Comparison of ENCODE assay signal across 21 cellular contexts in the genomic region with DNA sequence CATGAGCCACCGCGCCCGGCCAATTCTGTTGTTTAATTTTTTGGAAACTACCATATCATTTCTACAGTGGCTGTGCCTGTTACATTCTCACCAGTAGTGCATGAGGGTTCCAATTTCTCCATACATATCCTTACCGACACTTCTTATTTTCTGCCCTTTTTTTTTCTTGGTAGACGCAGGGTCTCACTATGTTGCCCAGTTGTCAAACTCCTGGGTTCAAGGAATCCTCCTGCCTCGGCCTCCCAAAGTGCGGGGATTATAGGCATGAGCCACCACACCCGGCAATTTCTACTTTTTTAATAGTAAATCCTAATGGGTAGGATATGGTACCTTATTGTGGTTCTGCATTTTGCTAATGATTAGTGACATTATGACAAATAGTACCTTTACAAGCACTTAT. TPM values are rescaled to one million over a fixed set of nuclear protein-coding genes. Genes with fewer than 3 reads are reported as not detected.
DNase-seq lines count a peak whose midpoint lies in the region; ATAC-seq, FAIRE-seq and TF ChIP-seq lines count a peak whose summit lies in the region.
"Had no signal": no experiment of that assay in that cellular context is flagged by ENCODE, and none has a peak within 500 bp of the region (broad histone marks: within the 10 kb centered on the region; RNA-seq: fewer than 3 reads in every experiment).

No MANE protein-coding gene starts in this region.

- BruUV-seq in K562 (replicated peaks; lab: Mats Ljungman, UMichigan): no TSS peak

- H3K9me1 ChIP-seq in K562 (ENCODE audit: control insufficient read depth, insufficient read depth, low read length): no peaks in the 10 kb centered on the region

- H3K4me3 Mint-ChIP-seq in activated naive CD4-positive, alpha-beta T cell treated with anti-CD3 and anti-CD28 coated beads, Interleukin-2, amount 50 U/mL, for 24 hours: no peak overlapping the region
- H3K4me3 Mint-ChIP-seq: CD4-positive, alpha-beta memory T cell had no signal

- no peak for TF ChIP-seq EP300 in K562 (IDR thresholded peaks at IDR 0.05; ENCODE audit: low read length)

- H3K27ac ChIP-seq in K562 (ENCODE audit: extremely low read depth, low read depth, low read length) (no peak overlapping the region), Peyer's patch (no peak overlapping the region)
- H3K27ac ChIP-seq: 22Rv1, GM23248 had no signal

- peaks cover 5% of the 10 kb centered on the region for H3K36me3 Mint-ChIP-seq in activated naive CD4-positive, alpha-beta T cell treated with anti-CD3 and anti-CD28 coated beads, Interleukin-2, amount 50 U/mL, for 24 hours

- DNase-seq in activated naive CD4-positive, alpha-beta T cell treated with anti-CD3 and anti-CD28 coated beads, Interleukin-2, amount 50 U/mL, for 16 hours: no peak
- DNase-seq in K562 (ENCODE audit: extremely low read depth in 1 of 4, low spot score in 3 of 4) (no peak), posterior vena cava (ENCODE audit: low spot score) (peak; percentile 22), Peyer's patch (no peak)
- DNase-seq: C1 segment of cervical spinal cord, Caco-2, DMS153, DND-41, GM23248, H7, HCEC 1CT had no signal

- no peak for ATAC-seq in K562
- no peak for ATAC-seq in GM18868 (IDR thresholded peaks at IDR 0.05; ENCODE audit: unreplicated experiment)

- H4K20me1 ChIP-seq in K562 (replicated peaks; ENCODE audit: control insufficient read depth, insufficient read depth, low read length): no peaks in the 10 kb centered on the region

- H3K9me3 Mint-ChIP-seq in activated naive CD4-positive, alpha-beta T cell treated with anti-CD3 and anti-CD28 coated beads, Interleukin-2, amount 50 U/mL, for 24 hours: no peaks in the 10 kb centered on the region
- H3K9me3 Mint-ChIP-seq: CD4-positive, alpha-beta memory T cell had no signal

- intact Hi-C loops in K562 (cut with micrococcal nuclease) (no loop called here), posterior vena cava (cut with DNase I) (loop anchor here in 1 of 2 donors (10.0 kb wide), 1 partner anchor 195 kb away; a partner anchor contains a TSS)

- H3K4me3 ChIP-seq in K562 (no peak overlapping the region), Peyer's patch (no peak overlapping the region)
- H3K4me3 ChIP-seq: GM23248 had no signal

- H3K27me3 Mint-ChIP-seq in activated naive CD4-positive, alpha-beta T cell treated with anti-CD3 and anti-CD28 coated beads, Interleukin-2, amount 50 U/mL, for 24 hours: no peaks in the 10 kb centered on the region
- H3K27me3 Mint-ChIP-seq: CD4-positive, alpha-beta memory T cell had no signal

- TF ChIP-seq CTCF in K562 (IDR thresholded peaks at IDR 0.05 in 2 of 3, conservative IDR thresholded peaks at IDR 0.05 in 1 of 3; ENCODE audit: insufficient read depth in 2 of 3, low read depth in 1 of 3, low read length in 3 of 3) (no peak), Peyer's patch (IDR thresholded peaks at IDR 0.05) (no peak)

- WGBS in K562 (ENCODE audit: insufficient coverage, low coverage, missing lambda C conversion rate): 98% methylated on average over 5 of the region's 8 CpGs

- POLR2A ChIA-PET in K562 (lab: Yijun Ruan, JAX): no interaction called here

- H3K79me2 ChIP-seq in K562 (ENCODE audit: control insufficient read depth, insufficient read depth, low read length): no peaks in the 10 kb centered on the region

- in situ Hi-C loops in K562 (cut with MboI): no loop called here

- H3K4me2 ChIP-seq in K562 (ENCODE audit: insufficient read depth, low read length): no peak overlapping the region

- H3K27me3 ChIP-seq in K562 (ENCODE audit: control insufficient read depth in 2 of 2, insufficient read depth in 2 of 2, low read length in 2 of 2): no peaks in the 10 kb centered on the region
- no peaks in the 10 kb centered on the region for H3K27me3 ChIP-seq in Peyer's patch

- H3K36me3 ChIP-seq in K562 (ENCODE audit: control insufficient read depth, insufficient read depth, low read length) (peaks cover 26% of the 10 kb centered on the region; the same call in 2 of the 3 replicates), Peyer's patch (peaks cover 0 to 44% (median 0%) of the 10 kb centered on the region in 3 donors)

- H3K27ac Mint-ChIP-seq in activated naive CD4-positive, alpha-beta T cell treated with anti-CD3 and anti-CD28 coated beads, Interleukin-2, amount 50 U/mL, for 24 hours: peak overlapping the region; percentile 30

- TF ChIP-seq POLR2A in K562 (conservative IDR thresholded peaks at IDR 0.05) (no peak), Peyer's patch (IDR thresholded peaks at IDR 0.05) (no peak)

- no peak overlapping the region for H2AFZ ChIP-seq in K562 (ENCODE audit: low read depth, low read length)
- H2AFZ ChIP-seq: GM23248 had no signal

- CTCF ChIA-PET in K562 (lab: Yijun Ruan, JAX; ENCODE audit: low intra/inter-chr PET ratio): no interaction called here

- no peak for TF ChIP-seq RAD21 in K562 (CRISPR knock-in tag; conservative IDR thresholded peaks at IDR 0.05 in 1 of 2, IDR thresholded peaks at IDR 0.05 in 1 of 2)

- peaks cover 3% of the 10 kb centered on the region for H3K4me1 Mint-ChIP-seq in activated naive CD4-positive, alpha-beta T cell treated with anti-CD3 and anti-CD28 coated beads, Interleukin-2, amount 50 U/mL, for 24 hours

- H3K4me1 ChIP-seq in K562 (replicated peaks in 1 of 2; ENCODE audit: control insufficient read depth in 2 of 2, insufficient read depth in 2 of 2, low read length in 2 of 2): no peaks in the 10 kb centered on the region; a peak in 1 of 5 replicates
- H3K4me1 ChIP-seq in Peyer's patch: no peaks in the 10 kb centered on the region
- H3K4me1 ChIP-seq: Caco-2 had no signal

- FAIRE-seq in K562 (lab: Jason Lieb, UNC): no peak
- FAIRE-seq: A204.1, G401.6, GM12892, GM19239, H1 had no signal

- H3K9ac ChIP-seq in K562 (ENCODE audit: insufficient read depth in 1 of 2, low read depth in 2 of 2, low read length in 2 of 2): no peak overlapping the region
- H3K9ac ChIP-seq: GM23248 had no signal

- no peaks in the 10 kb centered on the region for H3K9me3 ChIP-seq in K562 (replicated peaks; ENCODE audit: control insufficient read depth, insufficient read depth, low read depth, low read length)
- H3K9me3 ChIP-seq in Peyer's patch: no peaks in the 10 kb centered on the region
- H3K9me3 ChIP-seq: Caco-2 had no signal

RNA-seq across cellular contexts. Expression of a gene that starts 9.6 kb away (rescaled TPM):
- 5.9 TPM in 1 of 2 replicates, not detected in the other for total RNA-seq in K562 (2011; cell fraction: chromatin; rRNA removed; ENCODE audit: low replicate concordance)
- total RNA-seq in K562 (2011; cell fraction: nucleolus; rRNA removed): 5.9 and 8.8 TPM in 2 replicates
- 0.51 TPM in 1 of 2 replicates, not detected in the other for total RNA-seq in K562 (2011; cell fraction: nucleoplasm; rRNA removed)
- total RNA-seq in K562 (2014; rRNA removed): 0.68 and 1.4 TPM in 2 replicates
- not detected in 2 replicates for total RNA-seq in K562 (2014; rRNA removed; fragmentation: Illumina TruSeq; extraction: Trizol)
- total RNA-seq in K562 (2015; rRNA removed; fragmentation: Illumina TruSeq; extraction: Trizol): 0.26 TPM in 1 of 2 replicates, not detected in the other
- total RNA-seq in K562 (2021): 0.18 and 0.44 TPM in 2 replicates
- 0.13 and 0.41 TPM in 2 replicates for polyA plus RNA-seq in K562 (2011; rRNA removed)
- 3.1 TPM in 1 of 2 replicates, not detected in the other for polyA plus RNA-seq in K562 (2011; cell fraction: cytosol; rRNA removed)
- polyA plus RNA-seq in K562 (2011; cell fraction: nucleus; rRNA removed): 2.6 and 8.7 TPM in 2 replicates
- polyA plus RNA-seq in K562 (2012): 0.61 and 4.4 TPM in 2 replicates
- 0.18 TPM in 1 of 2 replicates, not detected in the other for polyA plus RNA-seq in K562 (2014; fragmentation: Illumina TruSeq; extraction: Trizol)
- polyA plus RNA-seq in K562 (2014; fragmentation: Nextera tagmentation; extraction: Ambion mirVana): not detected
- polyA plus RNA-seq in K562 (2014; rRNA removed): 2.0 and 2.8 TPM in 2 replicates
- not detected in 2 replicates for polyA minus RNA-seq in K562 (2011; rRNA and poly(A)+ RNA removed)
- 0.38 and 2.4 TPM in 2 replicates for polyA minus RNA-seq in K562 (2011; cell fraction: cytosol; rRNA and poly(A)+ RNA removed)
- polyA minus RNA-seq in K562 (2011; cell fraction: nucleus; rRNA and poly(A)+ RNA removed): 2.4 and 3.3 TPM in 2 replicates
- total RNA-seq in posterior vena cava: not detected
- 1 to 10 TPM; 1.2 to 3.5 (median 2.9) TPM for total RNA-seq in Peyer's patch
- total RNA-seq: Caco-2; CD4-positive, alpha-beta memory T cell; GM23248 had no signal
- polyA plus RNA-seq: BJ; CD4-positive, alpha-beta memory T cell had no signal

RNA-seq across cellular contexts. Expression of a gene that starts 13.9 kb away (rescaled TPM):
- 23.6 and 70.2 TPM in 2 replicates for total RNA-seq in K562 (2011; cell fraction: chromatin; rRNA removed; ENCODE audit: low replicate concordance)
- total RNA-seq in K562 (2011; cell fraction: nucleolus; rRNA removed): 47.0 and 56.7 TPM in 2 replicates
- total RNA-seq in K562 (2011; cell fraction: nucleoplasm; rRNA removed): 29.1 and 36.1 TPM in 2 replicates
- total RNA-seq in K562 (2014; rRNA removed): 11.0 and 18.0 TPM in 2 replicates
- 4.3 and 5.5 TPM in 2 replicates for total RNA-seq in K562 (2014; rRNA removed; fragmentation: Illumina TruSeq; extraction: Trizol)
- 8.8 and 9.2 TPM in 2 replicates for total RNA-seq in K562 (2015; rRNA removed; fragmentation: Illumina TruSeq; extraction: Trizol)
- total RNA-seq in K562 (2021): 16.4 and 17.4 TPM in 2 replicates
- 8.1 and 10.3 TPM in 2 replicates for polyA plus RNA-seq in K562 (2011; rRNA removed)
- polyA plus RNA-seq in K562 (2011; cell fraction: cytosol; rRNA removed): 8.4 and 10.6 TPM in 2 replicates
- 36.7 and 37.8 TPM in 2 replicates for polyA plus RNA-seq in K562 (2011; cell fraction: nucleus; rRNA removed)
- polyA plus RNA-seq in K562 (2012): 11.6 and 18.7 TPM in 2 replicates
- 5.8 and 7.4 TPM in 2 replicates for polyA plus RNA-seq in K562 (2014; fragmentation: Illumina TruSeq; extraction: Trizol)
- under 1 TPM; 0.53 to 0.92 TPM for polyA plus RNA-seq in K562 (2014; fragmentation: Nextera tagmentation; extraction: Ambion mirVana)
- polyA plus RNA-seq in K562 (2014; rRNA removed): 11.3 and 13.3 TPM in 2 replicates
- 7.8 and 8.5 TPM in 2 replicates for polyA minus RNA-seq in K562 (2011; rRNA and poly(A)+ RNA removed)
- polyA minus RNA-seq in K562 (2011; cell fraction: cytosol; rRNA and poly(A)+ RNA removed): 6.6 and 7.7 TPM in 2 replicates
- 22.8 and 34.7 TPM in 2 replicates for polyA minus RNA-seq in K562 (2011; cell fraction: nucleus; rRNA and poly(A)+ RNA removed)
- 10 to 100 TPM; 28.8 to 29.6 TPM for total RNA-seq in posterior vena cava
- total RNA-seq in Peyer's patch: 10 to 100 TPM; 35.4 to 46.4 (median 40.7) TPM

RNA-seq across cellular contexts. Expression of a gene that starts 20.5 kb away (rescaled TPM):
- 60.1 and 195 TPM in 2 replicates for total RNA-seq in K562 (2011; cell fraction: chromatin; rRNA removed; ENCODE audit: low replicate concordance)
- total RNA-seq in K562 (2011; cell fraction: nucleolus; rRNA removed): 128 and 136 TPM in 2 replicates
- total RNA-seq in K562 (2011; cell fraction: nucleoplasm; rRNA removed): 70.7 and 81.4 TPM in 2 replicates
- total RNA-seq in K562 (2014; rRNA removed) (15.0 and 24.2 TPM in 2 replicates), K562 (2014; rRNA removed; fragmentation: Illumina TruSeq; extraction: Trizol) (12.5 and 17.5 TPM in 2 replicates), K562 (2015; rRNA removed; fragmentation: Illumina TruSeq; extraction: Trizol) (14.4 and 15.6 TPM in 2 replicates), K562 (2021) (44.6 and 53.1 TPM in 2 replicates), posterior vena cava (10 to 100 TPM; 28.3 to 29.5 TPM), Peyer's patch (100 to 1,000 TPM in 1 of 4 donors, 10 to 100 TPM in 3; 74.3 to 101 (median 84.3) TPM)
- polyA plus RNA-seq in K562 (2011; rRNA removed) (30.4 and 48.7 TPM in 2 replicates), K562 (2014; fragmentation: Illumina TruSeq; extraction: Trizol) (28.8 and 29.6 TPM in 2 replicates), K562 (2014; fragmentation: Nextera tagmentation; extraction: Ambion mirVana) (1 to 10 TPM; 8.7 to 8.8 TPM), K562 (2014; rRNA removed) (34.2 and 35.0 TPM in 2 replicates)
- polyA plus RNA-seq in K562 (2011; cell fraction: cytosol; rRNA removed): 44.7 and 74.3 TPM in 2 replicates
- polyA plus RNA-seq in K562 (2011; cell fraction: nucleus; rRNA removed): 195 and 281 TPM in 2 replicates
- polyA plus RNA-seq in K562 (2012): 22.8 and 35.5 TPM in 2 replicates
- polyA minus RNA-seq in K562 (2011; rRNA and poly(A)+ RNA removed): 22.1 and 29.0 TPM in 2 replicates
- 28.9 and 31.4 TPM in 2 replicates for polyA minus RNA-seq in K562 (2011; cell fraction: cytosol; rRNA and poly(A)+ RNA removed)
- polyA minus RNA-seq in K562 (2011; cell fraction: nucleus; rRNA and poly(A)+ RNA removed): 45.0 and 58.2 TPM in 2 replicates

RNA-seq across cellular contexts. Expression of a gene that starts 20.6 kb away (rescaled TPM):
- total RNA-seq in K562 (2011; cell fraction: chromatin; rRNA removed; ENCODE audit: low replicate concordance): 3.9 and 10.8 TPM in 2 replicates
- 8.2 and 12.5 TPM in 2 replicates for total RNA-seq in K562 (2011; cell fraction: nucleolus; rRNA removed)
- 5.0 and 5.1 TPM in 2 replicates for total RNA-seq in K562 (2011; cell fraction: nucleoplasm; rRNA removed)
- total RNA-seq in K562 (2014; rRNA removed) (0.23 and 0.57 TPM in 2 replicates), K562 (2014; rRNA removed; fragmentation: Illumina TruSeq; extraction: Trizol) (0.51 TPM in 1 of 2 replicates, not detected in the other), K562 (2015; rRNA removed; fragmentation: Illumina TruSeq; extraction: Trizol) (0.26 and 0.40 TPM in 2 replicates), K562 (2021) (1.2 and 1.4 TPM in 2 replicates), posterior vena cava (1 to 10 TPM; 3.0 to 9.1 TPM), Peyer's patch (100 to 1,000 TPM in 2 of 4 donors, 10 to 100 TPM in 2; 52.0 to 156 (median 93.3) TPM)
- polyA plus RNA-seq in K562 (2011; rRNA removed) (1.3 and 4.3 TPM in 2 replicates), K562 (2014; fragmentation: Illumina TruSeq; extraction: Trizol) (0.30 and 1.1 TPM in 2 replicates), K562 (2014; fragmentation: Nextera tagmentation; extraction: Ambion mirVana) (under 1 TPM; 0.08 to 0.10 TPM), K562 (2014; rRNA removed) (1.8 and 5.0 TPM in 2 replicates)
- polyA plus RNA-seq in K562 (2011; cell fraction: cytosol; rRNA removed): 0.94 and 1.4 TPM in 2 replicates
- polyA plus RNA-seq in K562 (2011; cell fraction: nucleus; rRNA removed): 35.5 and 64.0 TPM in 2 replicates
- polyA plus RNA-seq in K562 (2012): 3.4 and 6.1 TPM in 2 replicates
- polyA minus RNA-seq in K562 (2011; rRNA and poly(A)+ RNA removed): 0.56 and 1.1 TPM in 2 replicates
- 1.0 and 1.2 TPM in 2 replicates for polyA minus RNA-seq in K562 (2011; cell fraction: cytosol; rRNA and poly(A)+ RNA removed)
- polyA minus RNA-seq in K562 (2011; cell fraction: nucleus; rRNA and poly(A)+ RNA removed): 3.1 and 6.1 TPM in 2 replicates

RNA-seq across cellular contexts. Expression of a gene that starts 35.7 kb away (rescaled TPM):
- 167 and 504 TPM in 2 replicates for total RNA-seq in K562 (2011; cell fraction: chromatin; rRNA removed; ENCODE audit: low replicate concordance)
- 286 and 325 TPM in 2 replicates for total RNA-seq in K562 (2011; cell fraction: nucleolus; rRNA removed)
- total RNA-seq in K562 (2011; cell fraction: nucleoplasm; rRNA removed): 167 and 176 TPM in 2 replicates
- 142 and 162 TPM in 2 replicates for total RNA-seq in K562 (2014; rRNA removed)
- total RNA-seq in K562 (2014; rRNA removed; fragmentation: Illumina TruSeq; extraction: Trizol): 74.1 and 104 TPM in 2 replicates
- total RNA-seq in K562 (2015; rRNA removed; fragmentation: Illumina TruSeq; extraction: Trizol): 126 and 127 TPM in 2 replicates
- 174 and 177 TPM in 2 replicates for total RNA-seq in K562 (2021)
- 116 and 117 TPM in 2 replicates for polyA plus RNA-seq in K562 (2011; rRNA removed)
- polyA plus RNA-seq in K562 (2011; cell fraction: cytosol; rRNA removed): 143 and 217 TPM in 2 replicates
- polyA plus RNA-seq in K562 (2011; cell fraction: nucleus; rRNA removed): 281 and 331 TPM in 2 replicates
- 148 and 159 TPM in 2 replicates for polyA plus RNA-seq in K562 (2012)
- polyA plus RNA-seq in K562 (2014; fragmentation: Illumina TruSeq; extraction: Trizol): 120 and 130 TPM in 2 replicates
- 10 to 100 TPM; 70.9 to 72.6 TPM for polyA plus RNA-seq in K562 (2014; fragmentation: Nextera tagmentation; extraction: Ambion mirVana)
- 111 and 122 TPM in 2 replicates for polyA plus RNA-seq in K562 (2014; rRNA removed)
- 104 and 133 TPM in 2 replicates for polyA minus RNA-seq in K562 (2011; rRNA and poly(A)+ RNA removed)
- polyA minus RNA-seq in K562 (2011; cell fraction: cytosol; rRNA and poly(A)+ RNA removed): 123 and 130 TPM in 2 replicates
- 142 and 151 TPM in 2 replicates for polyA minus RNA-seq in K562 (2011; cell fraction: nucleus; rRNA and poly(A)+ RNA removed)
- total RNA-seq in posterior vena cava: 10 to 100 TPM; 51.8 to 52.5 TPM
- total RNA-seq in Peyer's patch: 100 to 1,000 TPM in 3 of 4 donors, 10 to 100 TPM in 1; 99.0 to 170 (median 119) TPM
